In genomic region chr18:58336605-58337004, GRCh38 we compare ENCODE assay signal across 29 cellular contexts.
A peak's percentile ranks its signal among the peaks of the same experiment; 100 is the strongest.
DNase-seq lines count a peak whose midpoint lies in the region; ATAC-seq and TF ChIP-seq lines count a peak whose summit lies in the region.
"Had no signal": no experiment of that assay in that cellular context is flagged by ENCODE, and none has a peak within 500 bp of the region (broad histone marks: within the 10 kb centered on the region; RNA-seq: fewer than 3 reads in every experiment).

No MANE protein-coding gene starts in this region.

- H3K9me3 ChIP-seq in muscle layer of duodenum (ENCODE audit: control insufficient read depth in 1 of 2, low read length in 2 of 2), result no peaks in the 10 kb centered on the region
- H3K9me3 ChIP-seq: A549, stomach, tibial nerve had no signal

- H3K27me3 Mint-ChIP-seq in stimulated activated naive CD8-positive, alpha-beta T cell treated with anti-CD3 and anti-CD28 coated beads, Interleukin-15, amount 100 ng/mL, for 72 hours, result no peaks in the 10 kb centered on the region
- H3K27me3 Mint-ChIP-seq: activated CD4-positive, alpha-beta memory T cell treated with anti-CD3 and anti-CD28 coated beads for 36 hours had no signal

- intact Hi-C loops in sciatic nerve (cut with DNase I), result no loop called here

- H3K27ac Mint-ChIP-seq in stimulated activated naive CD8-positive, alpha-beta T cell treated with anti-CD3 and anti-CD28 coated beads, Interleukin-15, amount 100 ng/mL, for 72 hours, result no peak overlapping the region
- H3K27ac Mint-ChIP-seq: activated CD4-positive, alpha-beta memory T cell treated with anti-CD3 and anti-CD28 coated beads for 36 hours; T-helper 2 cell treated with Interferon-gamma antibody and Interleukin-4, amounts not matched to agents 5 μg/mL and 100 μg/mL, for 36 hours had no signal

- no peak overlapping the region for H3K4me3 ChIP-seq in muscle layer of duodenum (ENCODE audit: low read depth in 1 of 2, low read length in 2 of 2)
- H3K4me3 ChIP-seq: A549, lung, stomach, tibial nerve had no signal

- no peak overlapping the region for H3K4me3 Mint-ChIP-seq in stimulated activated naive CD8-positive, alpha-beta T cell treated with anti-CD3 and anti-CD28 coated beads, Interleukin-15, amount 100 ng/mL, for 72 hours
- H3K4me3 Mint-ChIP-seq: activated CD4-positive, alpha-beta memory T cell treated with anti-CD3 and anti-CD28 coated beads for 36 hours; H9; T-helper 2 cell treated with Interferon-gamma antibody and Interleukin-4, amounts not matched to agents 5 μg/mL and 100 μg/mL, for 36 hours had no signal

- no peaks in the 10 kb centered on the region for H3K9me3 Mint-ChIP-seq in stimulated activated naive CD8-positive, alpha-beta T cell treated with anti-CD3 and anti-CD28 coated beads, Interleukin-15, amount 100 ng/mL, for 72 hours
- H3K9me3 Mint-ChIP-seq: activated CD4-positive, alpha-beta memory T cell treated with anti-CD3 and anti-CD28 coated beads for 36 hours; H9; T-helper 2 cell treated with Interferon-gamma antibody and Interleukin-4, amounts not matched to agents 5 μg/mL and 100 μg/mL, for 36 hours had no signal

- peak; percentile 52 for ATAC-seq in stimulated activated naive CD8-positive, alpha-beta T cell treated with anti-CD3 and anti-CD28 coated beads, Interleukin-15, Interleukin-2, amounts not matched to agents 100 U/mL and 50 U/mL, for 24 hours
- ATAC-seq in stimulated activated naive CD8-positive, alpha-beta T cell treated with anti-CD3 and anti-CD28 coated beads, Interleukin-15, amount 100 ng/mL, for 72 hours, result no peak
- no peak for ATAC-seq in sciatic nerve
- no peak for ATAC-seq in GM18519 (IDR thresholded peaks at IDR 0.05; ENCODE audit: low FRiP score, unreplicated experiment)
- ATAC-seq in HG03045 (IDR thresholded peaks at IDR 0.05; ENCODE audit: unreplicated experiment), result no peak
- ATAC-seq: A549 had no signal

- no peak for TF ChIP-seq CTCF in GM20000 (IDR thresholded peaks at IDR 0.05; ENCODE audit: extremely low read depth, missing control alignments)

- H3K36me3 ChIP-seq in muscle layer of duodenum (ENCODE audit: control insufficient read depth in 1 of 2, insufficient read depth in 2 of 2, low read length in 2 of 2), result peaks cover 0 to 7% of the 10 kb centered on the region in 2 donors
- H3K36me3 ChIP-seq: tibial nerve had no signal

- no peak for DNase-seq in stimulated activated naive CD8-positive, alpha-beta T cell treated with anti-CD3 and anti-CD28 coated beads, Interleukin-15, Interleukin-2, amounts not matched to agents 100 U/mL and 50 U/mL, for 24 hours
- DNase-seq in stimulated activated naive CD8-positive, alpha-beta T cell treated with anti-CD3 and anti-CD28 coated beads, Interleukin-15, amount 100 ng/mL, for 72 hours, result no peak
- DNase-seq in astrocyte of the hippocampus (ENCODE audit: low read depth, low spot score) (peak; percentile 63), GM20000 (ENCODE audit: low spot score) (no peak), sciatic nerve (ENCODE audit: low spot score) (no peak)
- DNase-seq: activated CD4-positive, alpha-beta memory T cell treated with anti-CD3 and anti-CD28 coated beads for 36 hours; activated CD4-positive, CD25-positive, alpha-beta regulatory T cell; activated gamma-delta T cell treated with Interleukin-2 at 50 U/mL for 16 hours; amniotic stem cell; C1 segment of cervical spinal cord; H9; hippocampal formation; islet precursor cell; KBM-7; MV-4-11; NCI-H1694; NCI-H2171 treated with DMSO at 0.1 percent for 48 hours; NCI-H69; stimulated activated CD4-positive, alpha-beta T cell treated with anti-CD3 and anti-CD28 coated beads, Interleukin-12 subunit alpha, Interleukin-12 subunit beta, amount 100 ng/mL, for 4 hours; stimulated activated CD4-positive, alpha-beta T cell treated with anti-CD3 and anti-CD28 coated beads, Interleukin-4, amount 100 ng/mL, for 4 hours; stomach had no signal

- no peaks in the 10 kb centered on the region for H3K27me3 ChIP-seq in muscle layer of duodenum (ENCODE audit: low read depth, low read length)
- H3K27me3 ChIP-seq: stomach, tibial nerve had no signal

- peak overlapping the region; percentile 61 for H3K27ac ChIP-seq in muscle layer of duodenum (ENCODE audit: low read length)
- H3K27ac ChIP-seq: A549, RWPE1 had no signal

- peaks cover 0 to 6% of the 10 kb centered on the region in 2 donors for H3K4me1 ChIP-seq in muscle layer of duodenum (ENCODE audit: control insufficient read depth in 1 of 2, insufficient read depth in 2 of 2, low read length in 2 of 2)
- H3K4me1 ChIP-seq: A549 had no signal

- H3K4me1 Mint-ChIP-seq in stimulated activated naive CD8-positive, alpha-beta T cell treated with anti-CD3 and anti-CD28 coated beads, Interleukin-15, amount 100 ng/mL, for 72 hours, result no peaks in the 10 kb centered on the region
